Comparison of ENCODE assay signal across 21 cellular contexts in genomic region chr14:51518681-51519080, GRCh38.
"Had no signal": no experiment of that assay in that cellular context is flagged by ENCODE, and none has a peak within 500 bp of the region (broad histone marks: within the 10 kb centered on the region; RNA-seq: fewer than 3 reads in every experiment).

No MANE protein-coding gene starts in this region.

- H3K4me1 Mint-ChIP-seq: IgD-negative memory B cell had no signal

- ATAC-seq: K562, Right ventricle myocardium inferior, SK-N-SH treated with all-trans-retinoic acid at 6 μM for 48 hours had no signal

- H3K9me3 ChIP-seq: SJCRH30 had no signal

- H3K27ac Mint-ChIP-seq: IgD-negative memory B cell had no signal

- H3K36me3 ChIP-seq: SJCRH30 had no signal

- H3K27me3 ChIP-seq: SJCRH30 had no signal

- DNase-seq: Kasumi-1, MV-4-11, NCI-H1048, NCI-H1105, NCI-H1417, NCI-H1436 treated with DMSO at 0.1 percent for 48 hours, NCI-H1694, NCI-H187 treated with DMSO at 0.1 percent for 48 hours, NCI-H2029 treated with DMSO at 0.1 percent for 48 hours, NCI-H2171 treated with DMSO at 0.1 percent for 48 hours, NCI-H345, NCI-H524, NCI-H526 treated with DMSO at 0.1 percent for 48 hours, NCI-H774, RPMI8226, SHP77 treated with DMSO at 0.1 percent for 48 hours, SJCRH30 had no signal

- H3K36me3 Mint-ChIP-seq: IgD-negative memory B cell had no signal

- H3K4me3 ChIP-seq: K562, SJCRH30 had no signal

- H3K4me3 Mint-ChIP-seq: IgD-negative memory B cell had no signal
